In the genomic region with DNA sequence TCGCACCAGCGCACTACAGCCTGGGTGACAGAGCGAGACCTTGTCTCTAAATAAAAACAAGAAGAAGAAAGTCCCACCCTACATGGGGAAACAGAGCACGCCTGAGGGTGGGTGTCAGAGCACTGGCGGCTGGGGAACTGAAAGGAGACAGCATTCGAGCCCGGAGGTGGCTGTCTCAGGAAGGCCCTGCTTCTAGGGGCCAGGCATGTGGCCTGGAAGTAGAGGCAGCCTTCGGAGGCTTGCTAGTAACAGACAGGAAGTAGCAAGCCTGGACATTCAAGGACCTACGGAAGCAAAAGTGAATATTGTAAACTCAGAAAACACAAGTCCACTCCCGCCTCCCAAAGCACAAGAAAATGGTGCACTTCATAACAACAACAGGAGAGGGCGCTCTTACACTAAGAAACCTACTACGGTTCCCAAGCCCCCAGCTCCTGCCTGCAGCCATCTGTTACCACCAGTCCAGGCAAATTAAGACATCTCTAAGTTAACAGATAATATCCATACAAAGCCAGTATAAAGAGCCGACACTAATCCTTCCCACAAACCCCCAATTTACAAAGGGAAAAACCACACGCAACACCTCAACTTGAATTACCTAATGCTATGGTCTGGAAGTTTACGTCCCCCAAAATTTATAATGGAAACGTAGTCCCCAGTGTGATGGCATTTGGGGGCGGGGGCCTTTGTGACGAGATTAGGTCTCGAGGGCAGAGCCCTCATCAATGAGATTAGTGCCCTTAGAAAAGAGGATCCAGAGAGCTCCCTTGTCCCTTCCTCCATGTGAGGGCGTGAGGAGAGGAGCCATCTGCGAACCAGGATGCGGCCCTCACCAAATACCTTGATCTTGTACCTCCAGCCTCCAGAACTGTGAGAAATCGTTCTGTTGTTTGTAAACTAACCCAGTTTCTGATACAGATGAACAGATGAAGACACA, we compare ENCODE assay signal across 8 cellular contexts.
A peak's percentile ranks its signal among the peaks of the same experiment; 100 is the strongest.
DNase-seq lines count a peak whose midpoint lies in the region; TF ChIP-seq lines count a peak whose summit lies in the region.

No MANE protein-coding gene starts in this region.

- POLR2A ChIA-PET in RWPE1 (lab: Yijun Ruan, JAX; ENCODE audit: low non-redundant PET) = no interaction called here

- peak; percentile 84 for DNase-seq in D341Med (ENCODE audit: low spot score)
- DNase-seq in HS-27A (ENCODE audit: low read depth) = peak; percentile 2
- DNase-seq in RWPE1 (ENCODE audit: low spot score) = no peak
- DNase-seq in iPS-NIHi11 (ENCODE audit: low spot score) = peak; percentile 85
- no peak for DNase-seq in NCI-H1092 treated with DMSO at 0.1 percent for 48 hours (lab: John Stamatoyannopoulos, UW)
- no peak for DNase-seq in NCI-H146 treated with DMSO at 0.1 percent for 48 hours (lab: John Stamatoyannopoulos, UW; ENCODE audit: unreplicated experiment)
- no peak for DNase-seq in stimulated activated naive CD4-positive, alpha-beta T cell (lab: John Stamatoyannopoulos, UW)
- no peak for DNase-seq in ecto neural progenitor cell (ENCODE audit: low spot score)

- CTCF ChIA-PET in RWPE1 (lab: Yijun Ruan, JAX) = interaction anchor here (0.7 kb wide), 1 partner anchor 405 kb away, joined by 3 read pairs; no protein-coding TSS in a partner anchor

- TF ChIP-seq CTCF in RWPE1 (conservative IDR thresholded peaks at IDR 0.05; ENCODE audit: low read depth) = peak; percentile 21; the same call in 1 of the 2 replicates

- no peak overlapping the region for H3K27ac ChIP-seq in RWPE1

Comparison
In these comparisons a context has a peak if more than half of its experiments do, and no peak if none do; other contexts are left out.
1. DNase-seq: peak in D341Med (single experiment), HS-27A (single experiment) and iPS-NIHi11 (single experiment); none in RWPE1 (single experiment), NCI-H1092 treated with DMSO at 0.1 percent for 48 hours (single experiment), NCI-H146 treated with DMSO at 0.1 percent for 48 hours (single experiment), stimulated activated naive CD4-positive, alpha-beta T cell (0 of 6) and ecto neural progenitor cell (single experiment).